In genomic region chr10:105989995-105990394, GRCh38 we compare ENCODE assay signal across 23 cellular contexts.
"Had no signal": no experiment of that assay in that cellular context is flagged by ENCODE, and none has a peak within 500 bp of the region (broad histone marks: within the 10 kb centered on the region; RNA-seq: fewer than 3 reads in every experiment).

No MANE protein-coding gene starts in this region.

- H3K27me3 Mint-ChIP-seq: naive B cell; stimulated activated naive CD8-positive, alpha-beta T cell treated with anti-CD3 and anti-CD28 coated beads, Interleukin-15, Interleukin-2, amounts not matched to agents 100 ng/mL and 50 ng/mL, for 24 hours; type B pancreatic cell had no signal

- H3K4me3 Mint-ChIP-seq: mesothelial cell of epicardium; naive B cell; natural killer cell; nephron progenitor cell; neural progenitor cell; stimulated activated effector memory CD8-positive, alpha-beta T cell treated with anti-CD3 and anti-CD28 coated beads, Interleukin-12 subunit alpha, Interleukin-12 subunit beta, amount 100 ng/mL, for 72 hours; stimulated activated naive CD8-positive, alpha-beta T cell treated with anti-CD3 and anti-CD28 coated beads, Interleukin-15, Interleukin-2, amounts not matched to agents 100 ng/mL and 50 ng/mL, for 24 hours; type B pancreatic cell had no signal

- H3K4me1 Mint-ChIP-seq: naive B cell; natural killer cell; neural progenitor cell; stimulated activated effector memory CD8-positive, alpha-beta T cell treated with anti-CD3 and anti-CD28 coated beads, Interleukin-12 subunit alpha, Interleukin-12 subunit beta, amount 100 ng/mL, for 72 hours had no signal

- H3K9me3 Mint-ChIP-seq: mesothelial cell of epicardium; nephron progenitor cell; neural progenitor cell; stimulated activated naive CD8-positive, alpha-beta T cell treated with anti-CD3 and anti-CD28 coated beads, Interleukin-15, Interleukin-2, amounts not matched to agents 100 ng/mL and 50 ng/mL, for 24 hours; type B pancreatic cell had no signal

- DNase-seq: head of caudate nucleus; hippocampal formation; left colon; left lung; lower lobe of right lung; mammary epithelial cell; mesenchymal stem cell; naive B cell; natural killer cell; nephron progenitor cell; retina; sigmoid colon; small intestine; spleen; stimulated activated CD4-positive, alpha-beta T cell treated with anti-CD3 and anti-CD28 coated beads, Interleukin-4, amount 100 ng/mL, for 24 hours; substantia nigra had no signal

- ATAC-seq: left colon; left lung; natural killer cell; pancreas; right cardiac atrium; stimulated activated effector memory CD8-positive, alpha-beta T cell treated with anti-CD3 and anti-CD28 coated beads, Interleukin-12 subunit alpha, Interleukin-12 subunit beta, amount 100 ng/mL, for 72 hours had no signal

- H3K27ac Mint-ChIP-seq: mesothelial cell of epicardium; natural killer cell; nephron progenitor cell; neural progenitor cell; stimulated activated effector memory CD8-positive, alpha-beta T cell treated with anti-CD3 and anti-CD28 coated beads, Interleukin-12 subunit alpha, Interleukin-12 subunit beta, amount 100 ng/mL, for 72 hours; stimulated activated naive CD8-positive, alpha-beta T cell treated with anti-CD3 and anti-CD28 coated beads, Interleukin-15, Interleukin-2, amounts not matched to agents 100 ng/mL and 50 ng/mL, for 24 hours; type B pancreatic cell had no signal
